1 cellular context compared by ENCODE assay signal in genomic region chr5:96706433-96707111, GRCh38.
TF ChIP-seq lines count a peak whose summit lies in the region.

No MANE protein-coding gene starts in this region.

TF ChIP-seq in HEK293, 187 proteins besides CTCF, POLR2A, EP300 and RAD21 (continued from another document):
- no peak for TF ChIP-seq ATF2 (tag by site-specific recombination; IDR thresholded peaks at IDR 0.05; ENCODE audit: low read depth)
- TF ChIP-seq ZNF239 (tag by site-specific recombination; IDR thresholded peaks at IDR 0.05), result peak; percentile 94
